Comparison of ENCODE assay signal across 11 cellular contexts in the genomic region with DNA sequence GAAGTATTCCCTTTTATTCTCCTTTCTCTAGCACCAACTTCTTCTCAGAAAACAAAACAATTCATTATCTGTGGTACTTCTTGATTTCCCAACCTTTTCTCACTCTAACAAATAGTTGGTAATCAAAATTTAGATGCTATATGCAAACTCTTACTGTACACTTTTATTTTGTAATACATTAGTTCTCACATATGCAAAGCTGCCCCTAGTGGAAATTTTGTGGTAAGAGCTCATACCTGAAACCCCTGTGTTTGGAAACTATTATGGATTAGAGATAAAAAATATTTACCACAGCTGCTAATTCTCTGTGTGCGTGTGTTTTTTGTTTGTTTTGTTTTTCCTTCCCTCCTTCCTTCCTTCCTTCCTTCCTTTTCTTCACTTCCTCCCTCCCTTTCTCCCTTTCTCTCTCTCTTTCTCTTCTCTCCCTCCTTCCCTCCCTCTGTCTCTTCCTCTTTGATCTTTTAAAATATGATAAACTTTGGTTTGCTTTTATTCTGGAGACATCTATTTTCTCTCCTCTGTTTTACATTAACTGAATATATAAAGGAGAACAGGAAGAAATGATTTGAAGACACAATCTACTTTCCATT.
DNase-seq lines count a peak whose midpoint lies in the region; ATAC-seq and TF ChIP-seq lines count a peak whose summit lies in the region.
"Had no signal": no experiment of that assay in that cellular context is flagged by ENCODE, and none has a peak within 500 bp of the region (broad histone marks: within the 10 kb centered on the region; RNA-seq: fewer than 3 reads in every experiment).

No MANE protein-coding gene starts in this region.

- H3K9me3 ChIP-seq in mammary epithelial cell (replicated peaks; ENCODE audit: insufficient read depth, low read length), result no peaks in the 10 kb centered on the region
- no peaks in the 10 kb centered on the region for H3K9me3 ChIP-seq in smooth muscle cell (replicated peaks; ENCODE audit: low read depth)
- H3K9me3 ChIP-seq: tibial nerve had no signal

- no TSS peak for BruUV-seq in mammary epithelial cell (replicated peaks; lab: Mats Ljungman, UMichigan)

- H3K36me3 ChIP-seq in mammary epithelial cell (ENCODE audit: insufficient read depth, low read length) (no peaks in the 10 kb centered on the region), smooth muscle cell (ENCODE audit: low read depth) (no peaks in the 10 kb centered on the region)
- H3K36me3 ChIP-seq: tibial nerve had no signal

- H3K79me2 ChIP-seq in mammary epithelial cell (ENCODE audit: insufficient read depth, low read length) (no peaks in the 10 kb centered on the region), smooth muscle cell (ENCODE audit: low read depth) (no peaks in the 10 kb centered on the region)

- 38% methylated on average over 1 of the region's 1 CpG for WGBS in mammary epithelial cell (ENCODE audit: low coverage, missing lambda C conversion rate)
- 50% methylated on average over 1 of the region's 1 CpG for WGBS in smooth muscle cell (ENCODE audit: low lambda C conversion rate)

- dilution Hi-C loops in mammary epithelial cell (cut with HindIII; ENCODE audit: low sequenced_read_pairs), result no loop called here

- H3K27me3 ChIP-seq in mammary epithelial cell (ENCODE audit: insufficient read depth, low read length) (no peaks in the 10 kb centered on the region), smooth muscle cell (ENCODE audit: low read depth) (no peaks in the 10 kb centered on the region)
- H3K27me3 ChIP-seq: tibial nerve had no signal

- in situ Hi-C loops in mammary epithelial cell (cut with MboI; ENCODE audit: low sequenced_read_pairs in 2 of 2), result no loop called here

- H2AFZ ChIP-seq in mammary epithelial cell (ENCODE audit: low read depth, low read length) (no peak overlapping the region), smooth muscle cell (ENCODE audit: low read depth) (peak overlapping the region; percentile 9)

- H3K4me3 ChIP-seq in mammary epithelial cell (replicated peaks in 1 of 3; ENCODE audit: insufficient read depth in 1 of 3, low read depth in 2 of 3, low read length in 3 of 3), result no peak overlapping the region
- H3K4me3 ChIP-seq in smooth muscle cell, result no peak overlapping the region
- H3K4me3 ChIP-seq: tibial nerve had no signal

- intact Hi-C loops in mammary epithelial cell (cut with micrococcal nuclease), result loop anchor here (10.0 kb wide), 1 partner anchor 543 kb away; no protein-coding TSS in a partner anchor

- no peaks in the 10 kb centered on the region for H4K20me1 ChIP-seq in mammary epithelial cell (ENCODE audit: insufficient read depth, low read length)
- H4K20me1 ChIP-seq in smooth muscle cell (ENCODE audit: low read depth), result no peaks in the 10 kb centered on the region

- H3K27ac ChIP-seq in mammary epithelial cell (ENCODE audit: insufficient read depth, low read depth, low read length), result no peak overlapping the region
- no peak overlapping the region for H3K27ac ChIP-seq in smooth muscle cell (ENCODE audit: low read depth)
- H3K27ac ChIP-seq: tibial nerve had no signal

- H3F3A ChIP-seq in smooth muscle cell (ENCODE audit: low read depth), result no peaks in the 10 kb centered on the region

- H3K4me1 ChIP-seq in mammary epithelial cell (ENCODE audit: insufficient read depth, low read length), result peaks cover 3% of the 10 kb centered on the region
- H3K4me1 ChIP-seq in smooth muscle cell (ENCODE audit: low read depth), result no peaks in the 10 kb centered on the region
- H3K4me1 ChIP-seq: tibial nerve had no signal

- no peak overlapping the region for H3K4me2 ChIP-seq in mammary epithelial cell (ENCODE audit: insufficient read depth, low read depth, low read length)
- no peak overlapping the region for H3K4me2 ChIP-seq in smooth muscle cell

- peak; percentile 38 for DNase-seq in NCI-H748 (lab: John Stamatoyannopoulos, UW; ENCODE audit: unreplicated experiment)
- no peak for DNase-seq in NCI-H748 treated with DMSO at 0.1 percent for 48 hours (lab: John Stamatoyannopoulos, UW)
- peak; percentile 58 for DNase-seq in NCI-H82 (lab: John Stamatoyannopoulos, UW)
- DNase-seq in mammary epithelial cell, result no peak
- no peak for DNase-seq in smooth muscle cell (lab: John Stamatoyannopoulos, UW; ENCODE audit: unreplicated experiment)
- DNase-seq in superior temporal gyrus (ENCODE audit: extremely low spot score), result no peak
- no peak for DNase-seq in 8988T
- DNase-seq: activated B cell treated with CpG ODN at 0.5 μM for 24 hours; CD8-positive, alpha-beta memory T cell had no signal

- CTCF ChIA-PET in mammary epithelial cell (lab: Charles Lee; ENCODE audit: low non-redundant PET), result no interaction called here

- peak; percentile 53 to 58 for TF ChIP-seq CTCF in mammary epithelial cell (conservative IDR thresholded peaks at IDR 0.05 in 1 of 2, IDR thresholded peaks at IDR 0.05 in 1 of 2; ENCODE audit: extremely low read depth in 1 of 2, insufficient read depth in 1 of 2, low read depth in 1 of 2, low read length in 2 of 2)
- peak; percentile 30 for TF ChIP-seq CTCF in smooth muscle cell (IDR thresholded peaks at IDR 0.05; ENCODE audit: borderline replicate concordance, insufficient read depth, poor library complexity, severe bottlenecking)

- H3K9ac ChIP-seq in mammary epithelial cell (ENCODE audit: insufficient read depth, low read length) (no peak overlapping the region), smooth muscle cell (ENCODE audit: low read depth) (no peak overlapping the region)

- no peak for ATAC-seq in HG02678 (IDR thresholded peaks at IDR 0.05; ENCODE audit: unreplicated experiment)

Comparison
In these comparisons a context has a peak if more than half of its experiments do, and no peak if none do; other contexts are left out.
1. DNase-seq: peak in NCI-H748 (single experiment) and NCI-H82 (single experiment); none in NCI-H748 treated with DMSO at 0.1 percent for 48 hours (single experiment), mammary epithelial cell (single experiment), smooth muscle cell (single experiment), superior temporal gyrus (single experiment) and 8988T (single experiment).